In genomic region chr2:128310761-128311160, GRCh38 we compare ENCODE assay signal across 21 cellular contexts. TPM values are rescaled to one million over a fixed set of nuclear protein-coding genes. Genes with fewer than 3 reads are reported as not detected.
A peak's percentile ranks its signal among the peaks of the same experiment; 100 is the strongest.
DNase-seq lines count a peak whose midpoint lies in the region; ATAC-seq and TF ChIP-seq lines count a peak whose summit lies in the region.
"Had no signal": no experiment of that assay in that cellular context is flagged by ENCODE, and none has a peak within 500 bp of the region (broad histone marks: within the 10 kb centered on the region; RNA-seq: fewer than 3 reads in every experiment).

No MANE protein-coding gene starts in this region.

- peaks cover 25 to 55% of the 10 kb centered on the region in 2 donors for H3K4me1 Mint-ChIP-seq in natural killer cell treated with Interleukin-12 subunit alpha and Interleukin-12 subunit beta and Interleukin-15 and Interleukin-18, amount 100 ng/mL, for 72 hours (ENCODE audit: low read depth in 2 of 2)
- H3K4me1 Mint-ChIP-seq in natural killer cell: peaks cover 51 to 73% of the 10 kb centered on the region in 2 donors

- H4K91ac ChIP-seq in neuronal stem cell (ENCODE audit: low read depth, low read length, poor library complexity): no peak overlapping the region

- H3K4me1 ChIP-seq in neuronal stem cell (ENCODE audit: control insufficient read depth in 2 of 2, insufficient read depth in 1 of 2, low read depth in 1 of 2, low read length in 2 of 2): peaks cover 28 to 41% of the 10 kb centered on the region in 2 donors

- no peak for ATAC-seq in natural killer cell treated with Interleukin-12 subunit alpha and Interleukin-12 subunit beta and Interleukin-15 and Interleukin-18, amount 100 ng/mL, for 72 hours
- ATAC-seq in natural killer cell (no peak), HG02588 (IDR thresholded peaks at IDR 0.05; ENCODE audit: unreplicated experiment) (no peak)
- ATAC-seq: CD8-positive, alpha-beta T cell; heart left ventricle; right cardiac atrium; Right ventricle myocardium inferior; stimulated activated naive CD8-positive, alpha-beta T cell treated with anti-CD3 and anti-CD28 coated beads, Interleukin-15, amount 100 ng/mL, for 72 hours; WTC11 had no signal

- no peak overlapping the region for H3K4me3 ChIP-seq in neuronal stem cell (ENCODE audit: low read length in 2 of 2)
- H3K4me3 ChIP-seq: heart left ventricle, uterus had no signal

- H3K36me3 ChIP-seq in neuronal stem cell (replicated peaks in 1 of 2; ENCODE audit: control insufficient read depth in 2 of 2, insufficient read depth in 2 of 2, low read length in 2 of 2): peaks cover 3 to 98% of the 10 kb centered on the region in 2 donors
- H3K36me3 ChIP-seq: heart left ventricle, uterus had no signal

- no peak overlapping the region for H3K23ac ChIP-seq in neuronal stem cell (ENCODE audit: low read depth, low read length, poor library complexity)

- H2BK15ac ChIP-seq in neuronal stem cell (ENCODE audit: low read length): no peak overlapping the region

- intact Hi-C loops in natural killer cell (cut with micrococcal nuclease): no loop called here

- no peaks in the 10 kb centered on the region for H3K9me3 Mint-ChIP-seq in natural killer cell treated with Interleukin-12 subunit alpha and Interleukin-12 subunit beta and Interleukin-15 and Interleukin-18, amount 100 ng/mL, for 72 hours
- no peaks in the 10 kb centered on the region for H3K9me3 Mint-ChIP-seq in natural killer cell
- H3K9me3 Mint-ChIP-seq: CD8-positive, alpha-beta T cell; central memory CD8-positive, alpha-beta T cell; stimulated activated naive CD8-positive, alpha-beta T cell treated with anti-CD3 and anti-CD28 coated beads, Interleukin-15, amount 100 ng/mL, for 72 hours; WTC11 had no signal

- no peak overlapping the region for H2AFZ ChIP-seq in neuronal stem cell (ENCODE audit: low read length)

- H2BK12ac ChIP-seq in neuronal stem cell (ENCODE audit: low read length): no peak overlapping the region

- H3K4ac ChIP-seq in neuronal stem cell (ENCODE audit: low read length): no peak overlapping the region

- peak; percentile 5 for DNase-seq in natural killer cell treated with Interleukin-12 subunit alpha and Interleukin-12 subunit beta and Interleukin-15 and Interleukin-18, amount 100 ng/mL, for 72 hours (ENCODE audit: low spot score)
- DNase-seq in natural killer cell (no peak), ecto neural progenitor cell (ENCODE audit: low spot score) (peak; percentile 41), neuronal stem cell (ENCODE audit: low spot score) (no peak), NCI-H146 (lab: John Stamatoyannopoulos, UW) (no peak), putamen (ENCODE audit: low spot score) (no peak), NCI-H2196 (lab: John Stamatoyannopoulos, UW; ENCODE audit: unreplicated experiment) (no peak)
- DNase-seq: amniotic stem cell; effector CD8-positive, alpha-beta T cell; GOT3; mammary epithelial cell; NCI-H524; uterus had no signal

- no peak overlapping the region for H3K4me3 Mint-ChIP-seq in natural killer cell treated with Interleukin-12 subunit alpha and Interleukin-12 subunit beta and Interleukin-15 and Interleukin-18, amount 100 ng/mL, for 72 hours
- H3K4me3 Mint-ChIP-seq in natural killer cell: no peak overlapping the region
- H3K4me3 Mint-ChIP-seq: CD8-positive, alpha-beta T cell; central memory CD8-positive, alpha-beta T cell; stimulated activated naive CD8-positive, alpha-beta T cell treated with anti-CD3 and anti-CD28 coated beads, Interleukin-15, amount 100 ng/mL, for 72 hours; WTC11 had no signal

- no peaks in the 10 kb centered on the region for H3K27me3 Mint-ChIP-seq in natural killer cell treated with Interleukin-12 subunit alpha and Interleukin-12 subunit beta and Interleukin-15 and Interleukin-18, amount 100 ng/mL, for 72 hours
- no peaks in the 10 kb centered on the region for H3K27me3 Mint-ChIP-seq in natural killer cell (ENCODE audit: low read depth in 2 of 2)
- H3K27me3 Mint-ChIP-seq: central memory CD8-positive, alpha-beta T cell; stimulated activated naive CD8-positive, alpha-beta T cell treated with anti-CD3 and anti-CD28 coated beads, Interleukin-15, amount 100 ng/mL, for 72 hours had no signal

- no peaks in the 10 kb centered on the region for H3K27me3 ChIP-seq in neuronal stem cell (ENCODE audit: control insufficient read depth in 3 of 3, insufficient read depth in 3 of 3, low read depth in 1 of 3, low read length in 3 of 3)
- H3K27me3 ChIP-seq: heart left ventricle, uterus had no signal

- no peak for TF ChIP-seq CTCF in natural killer cell (IDR thresholded peaks at IDR 0.05)

- H3K27ac ChIP-seq in neuronal stem cell (replicated peaks; ENCODE audit: low read length): no peak overlapping the region
- H3K27ac ChIP-seq: uterus had no signal

- no peak overlapping the region for H3K27ac Mint-ChIP-seq in natural killer cell treated with Interleukin-12 subunit alpha and Interleukin-12 subunit beta and Interleukin-15 and Interleukin-18, amount 100 ng/mL, for 72 hours
- H3K27ac Mint-ChIP-seq in natural killer cell: peak overlapping the region in 1 of 2 donors; percentile 66
- H3K27ac Mint-ChIP-seq: CD8-positive, alpha-beta T cell; WTC11 had no signal

- H2BK5ac ChIP-seq in neuronal stem cell (ENCODE audit: low read length): no peak overlapping the region

- peaks cover 44% of the 10 kb centered on the region for H3K79me1 ChIP-seq in neuronal stem cell (ENCODE audit: low read depth, low read length)

- no peak overlapping the region for H2BK120ac ChIP-seq in neuronal stem cell (ENCODE audit: low read depth, low read length)

- no CpG with 5 or more reads among the region's 4 CpGs for WGBS in neuronal stem cell (ENCODE audit: extremely low coverage in 2 of 2, insufficient read length in 2 of 2, insufficient replicate concordance in 1 of 2), 2 donors

- no peaks in the 10 kb centered on the region for H3K9me3 ChIP-seq in neuronal stem cell (replicated peaks in 1 of 2; ENCODE audit: control insufficient read depth in 2 of 2, insufficient read depth in 1 of 2, low read depth in 1 of 2, low read length in 2 of 2)
- H3K9me3 ChIP-seq: heart left ventricle, uterus had no signal

- H3K36me3 Mint-ChIP-seq in natural killer cell treated with Interleukin-12 subunit alpha and Interleukin-12 subunit beta and Interleukin-15 and Interleukin-18, amount 100 ng/mL, for 72 hours: no peaks in the 10 kb centered on the region
- no peaks in the 10 kb centered on the region for H3K36me3 Mint-ChIP-seq in natural killer cell

- H3K14ac ChIP-seq in neuronal stem cell (ENCODE audit: low read length): no peak overlapping the region

- H3K9ac ChIP-seq in neuronal stem cell (ENCODE audit: low read depth, low read length, poor library complexity): no peak overlapping the region

- no peak overlapping the region for H4K8ac ChIP-seq in neuronal stem cell (ENCODE audit: low read depth, low read length)

- H3K18ac ChIP-seq in neuronal stem cell (ENCODE audit: low read length): no peak overlapping the region

- no peak overlapping the region for H3K4me2 ChIP-seq in neuronal stem cell (ENCODE audit: insufficient read depth, low read length, poor library complexity, severe bottlenecking)

- peak overlapping the region; percentile 12 for H2AK5ac ChIP-seq in neuronal stem cell (ENCODE audit: low read depth, low read length)

RNA-seq across cellular contexts. Expression of gene HS6ST1, which starts 7.9 kb away (rescaled TPM):
- total RNA-seq in natural killer cell treated with Interleukin-12 subunit alpha and Interleukin-12 subunit beta and Interleukin-15 and Interleukin-18, amount 100 ng/mL, for 72 hours: 10 to 100 TPM; 17.5 to 25.5 TPM
- total RNA-seq in natural killer cell: 10 to 100 TPM; 18.9 to 35.9 (median 28.8) TPM
- polyA plus RNA-seq in neuronal stem cell (2013, experiment 1 of 2): 32.8 TPM
- 32.8 TPM for polyA plus RNA-seq in neuronal stem cell (2013, experiment 2 of 2)

Comparison
In these comparisons a context has a peak if more than half of its experiments do, and no peak if none do; other contexts are left out.
1. DNase-seq: peak in natural killer cell treated with Interleukin-12 subunit alpha and Interleukin-12 subunit beta and Interleukin-15 and Interleukin-18, amount 100 ng/mL, for 72 hours (single experiment) and ecto neural progenitor cell (single experiment); none in natural killer cell (single experiment), neuronal stem cell (single experiment), NCI-H146 (single experiment), putamen (single experiment) and NCI-H2196 (single experiment).